ENCODE assay signal across 15 cellular contexts in genomic region chr9:73515216-73515615, GRCh38.
"Had no signal": no experiment of that assay in that cellular context is flagged by ENCODE, and none has a peak within 500 bp of the region (broad histone marks: within the 10 kb centered on the region; RNA-seq: fewer than 3 reads in every experiment).

No MANE protein-coding gene starts in this region.

- H3K4me1 ChIP-seq: adrenal gland, pancreas, sigmoid colon, spleen, suprapubic skin had no signal

- H3K9me3 ChIP-seq: adrenal gland, pancreas, sigmoid colon, spleen, suprapubic skin had no signal

- H3K27me3 ChIP-seq: adrenal gland, cardiac muscle cell, heart left ventricle, pancreas, sigmoid colon, spleen, suprapubic skin had no signal

- H3K4me3 ChIP-seq: adrenal gland, cardiac muscle cell, heart left ventricle, pancreas, sigmoid colon, spleen, suprapubic skin had no signal

- DNase-seq: activated CD4-positive, alpha-beta memory T cell treated with anti-CD3 and anti-CD28 coated beads, Interleukin-2, amount 10 ng/mL, durations not matched to agents 7 days and 5 days; activated CD4-positive, alpha-beta T cell treated with anti-CD3 and anti-CD28 coated beads for 36 hours; activated effector memory CD4-positive, alpha-beta T cell treated with anti-CD3 and anti-CD28 coated beads, Interleukin-2, amount 50 U/mL, for 16 hours; activated T-cell treated with anti-CD3 and anti-CD28 coated beads, Interleukin-2, amount 50 U/mL, for 48 hours; adrenal gland; foreskin melanocyte; heart left ventricle; islet precursor cell; naive B cell; pancreas; sigmoid colon; spleen; trophoblast cell had no signal

- H3K36me3 ChIP-seq: adrenal gland, cardiac muscle cell, heart left ventricle, pancreas, sigmoid colon, spleen, suprapubic skin had no signal

- FAIRE-seq: pancreas had no signal

- H3K27ac ChIP-seq: adrenal gland, cardiac muscle cell, heart left ventricle, pancreas, sigmoid colon, spleen, suprapubic skin had no signal

- ATAC-seq: activated CD4-positive, alpha-beta T cell treated with anti-CD3 and anti-CD28 coated beads for 36 hours; heart left ventricle; pancreas had no signal
